Comparison of ENCODE assay signal across 8 cellular contexts in genomic region chr17:46265972-46266655, GRCh38. TPM values are rescaled to one million over a fixed set of nuclear protein-coding genes. Genes with fewer than 3 reads are reported as not detected.
DNase-seq lines count a peak whose midpoint lies in the region; ATAC-seq, FAIRE-seq and TF ChIP-seq lines count a peak whose summit lies in the region.
"Not testable (repeated sequence)": the region's sequence is repeated elsewhere in the genome, so short reads cannot be mapped to it uniquely, and the experiment has no call there.

No MANE protein-coding gene starts in this region.

- H3K4me1 ChIP-seq in CD8-positive, alpha-beta T cell (ENCODE audit: insufficient read depth, low read length) = peaks cover 30% of the 10 kb centered on the region
- peaks cover 28% of the 10 kb centered on the region for H3K4me1 ChIP-seq in GM23248 (ENCODE audit: insufficient read depth)
- H3K4me1 ChIP-seq in H1 (replicated peaks in 1 of 4; ENCODE audit: control insufficient read depth in 3 of 4, insufficient read depth in 4 of 4, low read length in 3 of 4) = not testable (repeated sequence)

- peak overlapping the region; percentile 61 for H3K4me3 ChIP-seq in CD8-positive, alpha-beta T cell (ENCODE audit: low read depth, low read length)
- H3K4me3 ChIP-seq in GM23248 (peak overlapping the region; percentile 75), H1 (ENCODE audit: extremely low read depth in 1 of 4, insufficient read depth in 2 of 4, low read depth in 3 of 4, low read length in 4 of 4) (peak overlapping the region; percentile 64 to 95 (median 72)), iPS-18c (ENCODE audit: insufficient read depth, low read depth, low read length) (peak overlapping the region; percentile 80), neural cell (ENCODE audit: low read length) (peak overlapping the region; percentile 65)

- H3K18ac ChIP-seq in H1 (ENCODE audit: extremely low read depth, low read length) = 0 out of 2 replicates have a peak overlapping the region, but pooled peaks have one; percentile 10

- TF ChIP-seq EP300 in H1 (IDR thresholded peaks at IDR 0.05; ENCODE audit: borderline replicate concordance in 1 of 2, low read depth in 2 of 2, low read length in 2 of 2); neural cell (conservative IDR thresholded peaks at IDR 0.05; ENCODE audit: poor library complexity, severe bottlenecking): not testable (repeated sequence)

- not testable (repeated sequence) for H3K56ac ChIP-seq in H1 (replicated peaks; ENCODE audit: insufficient read length, low read depth, low read length)

- not testable (repeated sequence) for H3K36me3 Mint-ChIP-seq in CD8-positive, alpha-beta T cell; activated T-helper 2 cell treated with anti-CD3 and anti-CD28 coated beads, Interferon-gamma antibody, Interleukin-2, Interleukin-4, amounts not matched to agents 10 μg/mL and 5 μg/mL and 100 μg/mL, durations not matched to agents 14 hours and 24 hours and 36 hours (ENCODE audit: low read depth)

- H2BK12ac ChIP-seq in H1 (ENCODE audit: low read depth, low read length) = not testable (repeated sequence)

- peak overlapping the region; percentile 91 for H3K27ac Mint-ChIP-seq in CD8-positive, alpha-beta T cell
- peak overlapping the region; percentile 61 for H3K27ac Mint-ChIP-seq in activated T-helper 2 cell treated with anti-CD3 and anti-CD28 coated beads, Interferon-gamma antibody, Interleukin-2, Interleukin-4, amounts not matched to agents 10 μg/mL and 5 μg/mL and 100 μg/mL, durations not matched to agents 14 hours and 24 hours and 36 hours

- H3K9me3 ChIP-seq in CD8-positive, alpha-beta T cell (ENCODE audit: low read length); GM23248 (ENCODE audit: low read depth); H1 (ENCODE audit: insufficient read depth in 2 of 2, low read depth in 1 of 2, low read length in 1 of 2); iPS-18c (ENCODE audit: control insufficient read depth, insufficient read depth, low read length); neural cell (ENCODE audit: low read length): not testable (repeated sequence)

- not testable (repeated sequence) for TF ChIP-seq POLR2A in H1 (IDR thresholded peaks at IDR 0.05; ENCODE audit: control extremely low read depth in 1 of 2, low read depth in 2 of 2, low read length in 2 of 2)

- CTCF ChIA-PET in CD8-positive, alpha-beta T cell (lab: Charles Lee) = interaction anchor here (1.1 to 1.6 kb wide), 2 partner anchors 11 to 21 kb away, joined by 3 to 4 read pairs; no protein-coding TSS in a partner anchor
- CTCF ChIA-PET in H1 (lab: Charles Lee; ENCODE audit: partially characterized antibody) = interaction anchor here (1.2 to 4.6 kb wide), 5 partner anchors 21 to 680 kb away, joined by 3 to 30 read pairs (median 5); no protein-coding TSS in a partner anchor

- not testable (repeated sequence) for H4K91ac ChIP-seq in H1 (replicated peaks; ENCODE audit: insufficient read length, low read length)

- TF ChIP-seq RAD21 in H1 (IDR thresholded peaks at IDR 0.05 in 1 of 2, conservative IDR thresholded peaks at IDR 0.05 in 1 of 2; ENCODE audit: low read depth in 2 of 2, low read length in 2 of 2); neural cell (conservative IDR thresholded peaks at IDR 0.05): not testable (repeated sequence)

- H2BK5ac ChIP-seq in H1 (ENCODE audit: low read depth, low read length) = not testable (repeated sequence)

- POLR2A ChIA-PET in CD8-positive, alpha-beta T cell (lab: Charles Lee) = interaction anchor here (1.0 kb wide), 1 partner anchor 10 kb away, joined by 3 read pairs; no protein-coding TSS in a partner anchor
- POLR2A ChIA-PET in H1 (lab: Charles Lee; ENCODE audit: partially characterized antibody) = interaction anchor here (0.9 to 1.5 kb wide), 5 partner anchors 9 to 432 kb away, joined by 3 to 5 read pairs (median 3); partner anchors contain the start of gene KANSL1

- peaks cover 29% of the 10 kb centered on the region for H3K4me1 Mint-ChIP-seq in CD8-positive, alpha-beta T cell (ENCODE audit: low read depth)
- peaks cover 37% of the 10 kb centered on the region for H3K4me1 Mint-ChIP-seq in activated T-helper 2 cell treated with anti-CD3 and anti-CD28 coated beads, Interferon-gamma antibody, Interleukin-2, Interleukin-4, amounts not matched to agents 10 μg/mL and 5 μg/mL and 100 μg/mL, durations not matched to agents 14 hours and 24 hours and 36 hours (ENCODE audit: low read depth)

- peak overlapping the region; percentile 77 for H3K9ac ChIP-seq in GM23248
- peak overlapping the region in 3 of 4 experiments; percentile 7 to 52 (median 13); a peak in 5 of 7 replicates for H3K9ac ChIP-seq in H1 (replicated peaks in 1 of 4; ENCODE audit: extremely low read depth in 1 of 4, low read depth in 3 of 4, low read length in 3 of 4)
- peak overlapping the region; percentile 66 for H3K9ac ChIP-seq in neural cell (ENCODE audit: low read length)

- FAIRE-seq in H1 (lab: Jason Lieb, UNC) = not testable (repeated sequence)

- peak overlapping the region; percentile 40; the same call in 1 of the 2 replicates for H4K8ac ChIP-seq in H1 (ENCODE audit: extremely low read depth, insufficient read depth, low read length)

- 5 to 7% methylated on average over 24 of the region's 24 CpGs for WGBS in GM23248 (ENCODE audit: low coverage in 1 of 2, low lambda C conversion rate in 2 of 2, missing lambda C conversion rate in 2 of 2), 2 experiments
- WGBS in H1 (ENCODE audit: extremely low coverage in 1 of 2, insufficient coverage in 1 of 2, insufficient read length in 1 of 2, insufficient replicate concordance in 2 of 2, low coverage in 1 of 2, low lambda C conversion rate in 2 of 2, missing lambda C conversion rate in 1 of 2), 2 experiments = 14% methylated on average over 24 of the region's 24 CpGs; no CpG with 5 or more reads in 1 of the 2 experiments

- in situ Hi-C loops in GM23248 (cut with MboI) = loop anchor here (25.0 kb wide), 1 partner anchor 429 kb away; the partner anchor contains the start of gene SPPL2C

- peak overlapping the region; percentile 91 for H2AFZ ChIP-seq in GM23248
- H2AFZ ChIP-seq in H1 (ENCODE audit: low read length) = peak overlapping the region; percentile 24
- H2AFZ ChIP-seq in neural cell (ENCODE audit: low read depth, low read length) = peak overlapping the region; percentile 47

- peak overlapping the region; percentile 86 for H3K4me3 Mint-ChIP-seq in CD8-positive, alpha-beta T cell
- H3K4me3 Mint-ChIP-seq in activated T-helper 2 cell treated with anti-CD3 and anti-CD28 coated beads, Interferon-gamma antibody, Interleukin-2, Interleukin-4, amounts not matched to agents 10 μg/mL and 5 μg/mL and 100 μg/mL, durations not matched to agents 14 hours and 24 hours and 36 hours (ENCODE audit: low read depth) = peak overlapping the region; percentile 75

- H2AK5ac ChIP-seq in H1 (ENCODE audit: low read depth, low read length) = not testable (repeated sequence)

- H2BK20ac ChIP-seq in H1 (ENCODE audit: low read length) = not testable (repeated sequence)

- not testable (repeated sequence) for H3K27me3 Mint-ChIP-seq in CD8-positive, alpha-beta T cell (ENCODE audit: low read depth)
- H3K27me3 Mint-ChIP-seq in activated T-helper 2 cell treated with anti-CD3 and anti-CD28 coated beads, Interferon-gamma antibody, Interleukin-2, Interleukin-4, amounts not matched to agents 10 μg/mL and 5 μg/mL and 100 μg/mL, durations not matched to agents 14 hours and 24 hours and 36 hours (ENCODE audit: low read depth) = peaks cover 31% of the 10 kb centered on the region

- intact Hi-C loops in CD8-positive, alpha-beta T cell (cut with DNase I, micrococcal nuclease) = loop anchor here (2.0 to 5.0 kb wide), 3 partner anchors 73 to 374 kb away; partner anchors contain the start of genes KANSL1 (in 2 of the 2) and MAPT (in 1 of the 2)
- intact Hi-C loops in activated T-helper 2 cell treated with anti-CD3 and anti-CD28 coated beads, Interferon-gamma antibody, Interleukin-2, Interleukin-4, amounts not matched to agents 10 μg/mL and 5 μg/mL and 100 μg/mL, durations not matched to agents 14 hours and 24 hours and 36 hours (cut with micrococcal nuclease) = loop anchor here (5.0 kb wide), 1 partner anchor 74 kb away; the partner anchor contains the start of gene KANSL1

- not testable (repeated sequence) for ATAC-seq in CD8-positive, alpha-beta T cell

- not testable (repeated sequence) for H4K5ac ChIP-seq in H1 (ENCODE audit: insufficient read length, low read depth, low read length)

- H3K23me2 ChIP-seq in H1 (ENCODE audit: low read depth, low read length) = peaks cover 15% of the 10 kb centered on the region

- H3K36me3 ChIP-seq in CD8-positive, alpha-beta T cell (ENCODE audit: insufficient read depth, low read length); GM23248 (ENCODE audit: low read depth); H1 (ENCODE audit: control insufficient read depth in 2 of 4, insufficient read depth in 4 of 4, low read length in 3 of 4); neural cell (ENCODE audit: insufficient read depth, low read length): not testable (repeated sequence)

- H3K79me1 ChIP-seq in H1 (ENCODE audit: low read depth, low read length) = not testable (repeated sequence)

- peaks cover 16% of the 10 kb centered on the region for H3F3A ChIP-seq in GM23248 (ENCODE audit: insufficient read depth)
- not testable (repeated sequence) for H3F3A ChIP-seq in neural cell (ENCODE audit: insufficient read depth, low read length, poor library complexity, severe bottlenecking)

- not testable (repeated sequence) for H2BK15ac ChIP-seq in H1 (ENCODE audit: low read length)

- not testable (repeated sequence) for TF ChIP-seq CTCF in CD8-positive, alpha-beta T cell (IDR thresholded peaks at IDR 0.05); neural cell (IDR thresholded peaks at IDR 0.05; ENCODE audit: poor library complexity, severe bottlenecking)
- TF ChIP-seq CTCF in H1 (IDR thresholded peaks at IDR 0.05; ENCODE audit: control extremely low read depth in 1 of 3, insufficient read depth in 1 of 3, low read depth in 1 of 3, low read length in 3 of 3) = peak in 1 of 3 experiments; percentile 6; a peak in 1 of 4 replicates

- H4K20me1 ChIP-seq in GM23248 (ENCODE audit: insufficient read depth); H1 (replicated peaks in 1 of 2; ENCODE audit: control insufficient read depth in 1 of 2, insufficient read depth in 2 of 2, low read length in 2 of 2); neural cell (ENCODE audit: insufficient read depth): not testable (repeated sequence)

- peak in 2 of 7 experiments; percentile 11 to 23 for DNase-seq in CD8-positive, alpha-beta T cell
- peak; percentile 85 for DNase-seq in GM23248
- DNase-seq in NCI-H2171 treated with DMSO at 0.1 percent for 48 hours (lab: John Stamatoyannopoulos, UW) = peak; percentile 17
- not testable (repeated sequence) for DNase-seq in activated T-helper 2 cell treated with anti-CD3 and anti-CD28 coated beads, Interferon-gamma antibody, Interleukin-2, Interleukin-4, amounts not matched to agents 10 μg/mL and 5 μg/mL and 100 μg/mL, durations not matched to agents 14 hours and 24 hours and 36 hours (ENCODE audit: low spot score)
- DNase-seq in H1 (ENCODE audit: low read depth in 1 of 2, low spot score in 2 of 2) = peak in 1 of 2 experiments; percentile 87
- peak in 16 of 49 donors; percentile 15 to 82 (median 46) for DNase-seq in substantia nigra (lab: John Stamatoyannopoulos, UW)

- not testable (repeated sequence) for H3K9me2 ChIP-seq in GM23248 (ENCODE audit: insufficient read depth); neural cell (ENCODE audit: insufficient read depth, low read length)

- not testable (repeated sequence) for H3K23ac ChIP-seq in H1 (ENCODE audit: insufficient read length)

- H3K27ac ChIP-seq in CD8-positive, alpha-beta T cell (ENCODE audit: low read depth, low read length) = peak overlapping the region; percentile 62
- peak overlapping the region; percentile 55 for H3K27ac ChIP-seq in GM23248
- not testable (repeated sequence) for H3K27ac ChIP-seq in H1 (ENCODE audit: low read depth, low read length)
- peak overlapping the region; percentile 54 for H3K27ac ChIP-seq in neural cell (ENCODE audit: low read length)
- H3K27ac ChIP-seq in substantia nigra (ENCODE audit: low read depth, low read length, poor library complexity, severe bottlenecking) = peak overlapping the region; percentile 70

- H3K4me2 ChIP-seq in GM23248 (ENCODE audit: unreplicated experiment) (peak overlapping the region; percentile 93), H1 (ENCODE audit: insufficient read depth in 1 of 2, low read depth in 2 of 2, low read length in 2 of 2) (peak overlapping the region; percentile 85 to 93), neural cell (ENCODE audit: low read length) (peak overlapping the region; percentile 92)

- not testable (repeated sequence) for H3K79me2 ChIP-seq in GM23248 (ENCODE audit: insufficient read depth); H1 (ENCODE audit: control insufficient read depth in 1 of 2, insufficient read depth in 2 of 2, low read length in 2 of 2); neural cell (replicated peaks; ENCODE audit: insufficient read depth, low read length)

- H3K4ac ChIP-seq in H1 (replicated peaks; ENCODE audit: insufficient read length, low read depth, low read length) = not testable (repeated sequence)

- not testable (repeated sequence) for H3K9me3 Mint-ChIP-seq in CD8-positive, alpha-beta T cell; activated T-helper 2 cell treated with anti-CD3 and anti-CD28 coated beads, Interferon-gamma antibody, Interleukin-2, Interleukin-4, amounts not matched to agents 10 μg/mL and 5 μg/mL and 100 μg/mL, durations not matched to agents 14 hours and 24 hours and 36 hours

- H2BK120ac ChIP-seq in H1 (replicated peaks; ENCODE audit: low read depth, low read length) = not testable (repeated sequence)

- H3K27me3 ChIP-seq in CD8-positive, alpha-beta T cell (ENCODE audit: insufficient read depth, low read length); GM23248 (replicated peaks; ENCODE audit: insufficient read depth): not testable (repeated sequence)
- peaks cover 14 to 46% (median 41%) of the 10 kb centered on the region in 4 experiments for H3K27me3 ChIP-seq in H1 (replicated peaks in 1 of 4; ENCODE audit: control insufficient read depth in 3 of 4, extremely low read depth in 1 of 4, insufficient read depth in 3 of 4, low read length in 3 of 4)
- H3K27me3 ChIP-seq in neural cell (ENCODE audit: insufficient read depth, low read depth, low read length) = peaks cover 35% of the 10 kb centered on the region

- not testable (repeated sequence) for H3K14ac ChIP-seq in H1 (ENCODE audit: insufficient read length)

RNA-seq across cellular contexts. Expression of gene LRRC37A, which starts 28.8 kb away (rescaled TPM):
- total RNA-seq in CD8-positive, alpha-beta T cell = 1 to 10 TPM; 2.7 to 3.2 TPM
- total RNA-seq in GM23248 (2014; rRNA removed; shearing (Covaris generic)) = 2.3 and 3.4 TPM in 2 replicates
- 0.96 and 1.3 TPM in 2 replicates for polyA plus RNA-seq in GM23248 (2016; fragmentation: Nextera tagmentation; extraction: Ambion mirVana)
- 2.1 and 2.9 TPM in 2 replicates for total RNA-seq in activated T-helper 2 cell treated with anti-CD3 and anti-CD28 coated beads, Interferon-gamma antibody, Interleukin-2, Interleukin-4, amounts not matched to agents 10 μg/mL and 5 μg/mL and 100 μg/mL, durations not matched to agents 14 hours and 24 hours and 36 hours
- 1.8 and 2.9 TPM in 2 replicates for total RNA-seq in H1 (2021; fragmentation: NEBNext Ultra II Directional; extraction: Animal tissue kit (Norgen Biotek cat#: 25700))
- 1.1 and 1.4 TPM in 2 replicates for polyA plus RNA-seq in H1 (2011; rRNA removed)
- 1.9 TPM for polyA plus RNA-seq in H1 (2011; cell fraction: cytosol; rRNA removed)
- polyA plus RNA-seq in H1 (2011; cell fraction: nucleus; rRNA removed) = 7.7 TPM
- polyA plus RNA-seq in H1 (2012, experiment 1 of 2) = 2.2 to 3.2 TPM (median 2.9 TPM) in 4 replicates
- polyA plus RNA-seq in H1 (2012, experiment 2 of 2) = 0.28 TPM
- polyA plus RNA-seq in H1 (2013, experiment 1 of 2) = 1.7 TPM
- 1.4 TPM for polyA plus RNA-seq in H1 (2013, experiment 2 of 2)
- 14.5 and 15.8 TPM in 2 replicates for polyA minus RNA-seq in H1 (2011; rRNA and poly(A)+ RNA removed)
- polyA minus RNA-seq in H1 (2011; cell fraction: cytosol; rRNA and poly(A)+ RNA removed) = 1.2 TPM
- 14.6 TPM for polyA minus RNA-seq in H1 (2011; cell fraction: nucleus; rRNA and poly(A)+ RNA removed)
- polyA plus RNA-seq in neural cell = 3.0 and 5.0 TPM in 2 replicates
- polyA minus RNA-seq in neural cell = 14.0 and 17.0 TPM in 2 replicates

Comparison
In these comparisons a context has a peak if more than half of its experiments do, and no peak if none do; other contexts are left out.
1. H2AFZ ChIP-seq: peak in every context shown above with its lines; median percentile 91 in GM23248; 47 in neural cell; 24 in H1.
2. H3K9ac ChIP-seq: peak in every context shown above with its lines; median percentile 77 in GM23248; 66 in neural cell; 13 in H1.